In the genomic region with DNA sequence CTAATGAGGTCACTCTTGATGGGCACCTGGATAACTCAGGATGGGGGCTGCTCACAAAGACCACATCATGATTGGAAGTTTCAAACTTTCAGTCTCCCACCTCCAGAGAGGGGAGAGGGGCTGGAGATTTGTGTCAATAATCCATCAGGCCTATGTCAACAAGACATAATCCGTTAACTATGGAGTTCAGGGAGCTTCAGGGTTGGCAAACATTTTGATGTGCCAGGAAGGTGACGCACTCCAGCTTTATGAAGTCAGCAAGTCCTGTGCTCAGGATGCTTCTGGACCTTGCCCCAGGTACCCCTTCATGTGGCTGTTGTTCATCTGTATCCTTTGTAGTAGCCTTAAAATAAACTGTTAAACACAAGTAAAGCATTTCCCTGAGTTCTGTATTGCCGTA, we compare ENCODE assay signal across 1 cellular context.
TF ChIP-seq lines count a peak whose summit lies in the region.

No MANE protein-coding gene starts in this region.

TF ChIP-seq in HepG2, 621 proteins besides CTCF, POLR2A, EP300 and RAD21 (continued from another document and continues in another):
- TF ChIP-seq, protein P1, sequence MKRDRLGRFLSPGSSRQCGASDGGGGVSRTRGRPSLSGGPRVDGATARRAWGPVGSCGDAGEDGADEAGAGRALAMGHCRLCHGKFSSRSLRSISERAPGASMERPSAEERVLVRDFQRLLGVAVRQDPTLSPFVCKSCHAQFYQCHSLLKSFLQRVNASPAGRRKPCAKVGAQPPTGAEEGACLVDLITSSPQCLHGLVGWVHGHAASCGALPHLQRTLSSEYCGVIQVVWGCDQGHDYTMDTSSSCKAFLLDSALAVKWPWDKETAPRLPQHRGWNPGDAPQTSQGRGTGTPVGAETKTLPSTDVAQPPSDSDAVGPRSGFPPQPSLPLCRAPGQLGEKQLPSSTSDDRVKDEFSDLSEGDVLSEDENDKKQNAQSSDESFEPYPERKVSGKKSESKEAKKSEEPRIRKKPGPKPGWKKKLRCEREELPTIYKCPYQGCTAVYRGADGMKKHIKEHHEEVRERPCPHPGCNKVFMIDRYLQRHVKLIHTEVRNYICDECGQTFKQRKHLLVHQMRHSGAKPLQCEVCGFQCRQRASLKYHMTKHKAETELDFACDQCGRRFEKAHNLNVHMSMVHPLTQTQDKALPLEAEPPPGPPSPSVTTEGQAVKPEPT (CRISPR knock-in tag; IDR thresholded peaks at IDR 0.05; ENCODE audit: low read depth), result no peak
- TF ChIP-seq MEF2D (CRISPR knock-in tag; IDR thresholded peaks at IDR 0.05) (no peak), SIN3B (IDR thresholded peaks at IDR 0.05; ENCODE audit: low read length) (no peak), STAT5B (CRISPR knock-in tag; IDR thresholded peaks at IDR 0.05) (no peak), FOXA1 (IDR thresholded peaks at IDR 0.05) (peak; percentile 60; the same call in 1 of the 2 replicates), FOXA1 (CRISPR knock-in tag; IDR thresholded peaks at IDR 0.05) (peak; percentile 89), ZSCAN29 (CRISPR knock-in tag; conservative IDR thresholded peaks at IDR 0.05) (no peak), ZNF720 (CRISPR knock-in tag; IDR thresholded peaks at IDR 0.05) (no peak), FOXP1 (IDR thresholded peaks at IDR 0.05) (no peak), FOXP1 (CRISPR knock-in tag; IDR thresholded peaks at IDR 0.05) (peak; percentile 17; the same call in 1 of the 2 replicates), ZNF326 (CRISPR knock-in tag; IDR thresholded peaks at IDR 0.05; ENCODE audit: borderline replicate concordance) (no peak), ISL2 (CRISPR knock-in tag; IDR thresholded peaks at IDR 0.05) (peak; percentile 58), ESRRA (CRISPR knock-in tag; IDR thresholded peaks at IDR 0.05; ENCODE audit: low read depth) (no peak), HMG20B (CRISPR knock-in tag; conservative IDR thresholded peaks at IDR 0.05) (0 out of 2 replicates have a peak, but pooled peaks have one; percentile 41), CREM (IDR thresholded peaks at IDR 0.05) (peak; percentile 37; the same call in 1 of the 2 replicates), CREM (CRISPR knock-in tag; IDR thresholded peaks at IDR 0.05) (no peak), ZNF709 (CRISPR knock-in tag; IDR thresholded peaks at IDR 0.05) (peak; percentile 36; the same call in 1 of the 2 replicates), SALL1 (CRISPR knock-in tag; IDR thresholded peaks at IDR 0.05) (0 out of 2 replicates have a peak, but pooled peaks have one; percentile 33), TOPORS (CRISPR knock-in tag; IDR thresholded peaks at IDR 0.05) (no peak), RARA (CRISPR knock-in tag; IDR thresholded peaks at IDR 0.05) (peak; percentile 21; the same call in 1 of the 2 replicates), XRCC5 (optimal IDR thresholded peaks at IDR 0.05; ENCODE audit: low read length) (peak; percentile 26), FIP1L1 (IDR thresholded peaks at IDR 0.05; ENCODE audit: borderline replicate concordance, insufficient read depth, low read depth, low read length) (no peak), HHEX (CRISPR knock-in tag; IDR thresholded peaks at IDR 0.05) (no peak), DMAP1 (CRISPR knock-in tag; IDR thresholded peaks at IDR 0.05) (no peak), FOXA3 (CRISPR knock-in tag; IDR thresholded peaks at IDR 0.05) (peak; percentile 80), NFE2L2 (IDR thresholded peaks at IDR 0.05; ENCODE audit: low read length) (no peak), ZNF446 (CRISPR knock-in tag; IDR thresholded peaks at IDR 0.05) (no peak), GPN1 (CRISPR knock-in tag; IDR thresholded peaks at IDR 0.05; ENCODE audit: borderline replicate concordance) (no peak), ZNF33A (CRISPR knock-in tag; IDR thresholded peaks at IDR 0.05; ENCODE audit: borderline replicate concordance) (no peak), RORA (CRISPR knock-in tag; IDR thresholded peaks at IDR 0.05) (no peak), ZFX (CRISPR knock-in tag; IDR thresholded peaks at IDR 0.05; ENCODE audit: low read depth) (0 out of 2 replicates have a peak, but pooled peaks have one; percentile 24), ZNF296 (CRISPR knock-in tag; conservative IDR thresholded peaks at IDR 0.05) (no peak), TCF7 (IDR thresholded peaks at IDR 0.05; ENCODE audit: low read depth) (peak; percentile 46; the same call in 1 of the 2 replicates), PITX1 (CRISPR knock-in tag; IDR thresholded peaks at IDR 0.05) (peak; percentile 88), ZNF552 (CRISPR knock-in tag; IDR thresholded peaks at IDR 0.05; ENCODE audit: borderline replicate concordance) (no peak), PAWR (CRISPR knock-in tag; IDR thresholded peaks at IDR 0.05; ENCODE audit: borderline replicate concordance) (no peak), ZFP36 (IDR thresholded peaks at IDR 0.05; ENCODE audit: borderline replicate concordance, low read depth, low read length, partially characterized antibody) (no peak), ZNF20 (CRISPR knock-in tag; IDR thresholded peaks at IDR 0.05) (no peak), NCOA2 (CRISPR knock-in tag; IDR thresholded peaks at IDR 0.05) (peak; percentile 55; the same call in 1 of the 2 replicates), SAP130 (CRISPR knock-in tag; IDR thresholded peaks at IDR 0.05; ENCODE audit: low read depth) (peak; percentile 50), SP4 (CRISPR knock-in tag; IDR thresholded peaks at IDR 0.05) (no peak), ZBTB7B (CRISPR knock-in tag; IDR thresholded peaks at IDR 0.05) (peak; percentile 44; the same call in 1 of the 2 replicates), SOX13 (IDR thresholded peaks at IDR 0.05) (no peak), SOX13 (CRISPR knock-in tag; conservative IDR thresholded peaks at IDR 0.05 in 1 of 2, IDR thresholded peaks at IDR 0.05 in 1 of 2) (peak in 1 of 2 experiments; percentile 70; a peak in 2 of 4 replicates)
- TF ChIP-seq, protein P2, sequence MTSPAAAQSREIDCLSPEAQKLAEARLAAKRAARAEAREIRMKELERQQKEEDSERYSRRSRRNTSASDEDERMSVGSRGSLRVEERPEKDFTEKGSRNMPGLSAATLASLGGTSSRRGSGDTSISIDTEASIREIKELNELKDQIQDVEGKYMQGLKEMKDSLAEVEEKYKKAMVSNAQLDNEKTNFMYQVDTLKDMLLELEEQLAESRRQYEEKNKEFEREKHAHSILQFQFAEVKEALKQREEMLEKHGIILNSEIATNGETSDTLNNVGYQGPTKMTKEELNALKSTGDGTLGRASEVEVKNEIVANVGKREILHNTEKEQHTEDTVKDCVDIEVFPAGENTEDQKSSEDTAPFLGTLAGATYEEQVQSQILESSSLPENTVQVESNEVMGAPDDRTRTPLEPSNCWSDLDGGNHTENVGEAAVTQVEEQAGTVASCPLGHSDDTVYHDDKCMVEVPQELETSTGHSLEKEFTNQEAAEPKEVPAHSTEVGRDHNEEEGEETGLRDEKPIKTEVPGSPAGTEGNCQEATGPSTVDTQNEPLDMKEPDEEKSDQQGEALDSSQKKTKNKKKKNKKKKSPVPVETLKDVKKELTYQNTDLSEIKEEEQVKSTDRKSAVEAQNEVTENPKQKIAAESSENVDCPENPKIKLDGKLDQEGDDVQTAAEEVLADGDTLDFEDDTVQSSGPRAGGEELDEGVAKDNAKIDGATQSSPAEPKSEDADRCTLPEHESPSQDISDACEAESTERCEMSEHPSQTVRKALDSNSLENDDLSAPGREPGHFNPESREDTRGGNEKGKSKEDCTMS (CRISPR knock-in tag; conservative IDR thresholded peaks at IDR 0.05), result no peak
- TF ChIP-seq, protein P3, sequence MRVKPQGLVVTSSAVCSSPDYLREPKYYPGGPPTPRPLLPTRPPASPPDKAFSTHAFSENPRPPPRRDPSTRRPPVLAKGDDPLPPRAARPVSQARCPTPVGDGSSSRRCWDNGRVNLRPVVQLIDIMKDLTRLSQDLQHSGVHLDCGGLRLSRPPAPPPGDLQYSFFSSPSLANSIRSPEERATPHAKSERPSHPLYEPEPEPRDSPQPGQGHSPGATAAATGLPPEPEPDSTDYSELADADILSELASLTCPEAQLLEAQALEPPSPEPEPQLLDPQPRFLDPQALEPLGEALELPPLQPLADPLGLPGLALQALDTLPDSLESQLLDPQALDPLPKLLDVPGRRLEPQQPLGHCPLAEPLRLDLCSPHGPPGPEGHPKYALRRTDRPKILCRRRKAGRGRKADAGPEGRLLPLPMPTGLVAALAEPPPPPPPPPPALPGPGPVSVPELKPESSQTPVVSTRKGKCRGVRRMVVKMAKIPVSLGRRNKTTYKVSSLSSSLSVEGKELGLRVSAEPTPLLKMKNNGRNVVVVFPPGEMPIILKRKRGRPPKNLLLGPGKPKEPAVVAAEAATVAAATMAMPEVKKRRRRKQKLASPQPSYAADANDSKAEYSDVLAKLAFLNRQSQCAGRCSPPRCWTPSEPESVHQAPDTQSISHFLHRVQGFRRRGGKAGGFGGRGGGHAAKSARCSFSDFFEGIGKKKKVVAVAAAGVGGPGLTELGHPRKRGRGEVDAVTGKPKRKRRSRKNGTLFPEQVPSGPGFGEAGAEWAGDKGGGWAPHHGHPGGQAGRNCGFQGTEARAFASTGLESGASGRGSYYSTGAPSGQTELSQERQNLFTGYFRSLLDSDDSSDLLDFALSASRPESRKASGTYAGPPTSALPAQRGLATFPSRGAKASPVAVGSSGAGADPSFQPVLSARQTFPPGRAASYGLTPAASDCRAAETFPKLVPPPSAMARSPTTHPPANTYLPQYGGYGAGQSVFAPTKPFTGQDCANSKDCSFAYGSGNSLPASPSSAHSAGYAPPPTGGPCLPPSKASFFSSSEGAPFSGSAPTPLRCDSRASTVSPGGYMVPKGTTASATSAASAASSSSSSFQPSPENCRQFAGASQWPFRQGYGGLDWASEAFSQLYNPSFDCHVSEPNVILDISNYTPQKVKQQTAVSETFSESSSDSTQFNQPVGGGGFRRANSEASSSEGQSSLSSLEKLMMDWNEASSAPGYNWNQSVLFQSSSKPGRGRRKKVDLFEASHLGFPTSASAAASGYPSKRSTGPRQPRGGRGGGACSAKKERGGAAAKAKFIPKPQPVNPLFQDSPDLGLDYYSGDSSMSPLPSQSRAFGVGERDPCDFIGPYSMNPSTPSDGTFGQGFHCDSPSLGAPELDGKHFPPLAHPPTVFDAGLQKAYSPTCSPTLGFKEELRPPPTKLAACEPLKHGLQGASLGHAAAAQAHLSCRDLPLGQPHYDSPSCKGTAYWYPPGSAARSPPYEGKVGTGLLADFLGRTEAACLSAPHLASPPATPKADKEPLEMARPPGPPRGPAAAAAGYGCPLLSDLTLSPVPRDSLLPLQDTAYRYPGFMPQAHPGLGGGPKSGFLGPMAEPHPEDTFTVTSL (CRISPR knock-in tag; IDR thresholded peaks at IDR 0.05; ENCODE audit: borderline replicate concordance), result no peak
- TF ChIP-seq, protein P4, sequence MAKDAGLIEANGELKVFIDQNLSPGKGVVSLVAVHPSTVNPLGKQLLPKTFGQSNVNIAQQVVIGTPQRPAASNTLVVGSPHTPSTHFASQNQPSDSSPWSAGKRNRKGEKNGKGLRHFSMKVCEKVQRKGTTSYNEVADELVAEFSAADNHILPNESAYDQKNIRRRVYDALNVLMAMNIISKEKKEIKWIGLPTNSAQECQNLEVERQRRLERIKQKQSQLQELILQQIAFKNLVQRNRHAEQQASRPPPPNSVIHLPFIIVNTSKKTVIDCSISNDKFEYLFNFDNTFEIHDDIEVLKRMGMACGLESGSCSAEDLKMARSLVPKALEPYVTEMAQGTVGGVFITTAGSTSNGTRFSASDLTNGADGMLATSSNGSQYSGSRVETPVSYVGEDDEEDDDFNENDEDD (CRISPR knock-in tag; IDR thresholded peaks at IDR 0.05; ENCODE audit: borderline replicate concordance), result no peak
- TF ChIP-seq, protein P5, sequence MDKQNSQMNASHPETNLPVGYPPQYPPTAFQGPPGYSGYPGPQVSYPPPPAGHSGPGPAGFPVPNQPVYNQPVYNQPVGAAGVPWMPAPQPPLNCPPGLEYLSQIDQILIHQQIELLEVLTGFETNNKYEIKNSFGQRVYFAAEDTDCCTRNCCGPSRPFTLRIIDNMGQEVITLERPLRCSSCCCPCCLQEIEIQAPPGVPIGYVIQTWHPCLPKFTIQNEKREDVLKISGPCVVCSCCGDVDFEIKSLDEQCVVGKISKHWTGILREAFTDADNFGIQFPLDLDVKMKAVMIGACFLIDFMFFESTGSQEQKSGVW (CRISPR knock-in tag; IDR thresholded peaks at IDR 0.05; ENCODE audit: borderline replicate concordance), result no peak
- TF ChIP-seq, protein P6, sequence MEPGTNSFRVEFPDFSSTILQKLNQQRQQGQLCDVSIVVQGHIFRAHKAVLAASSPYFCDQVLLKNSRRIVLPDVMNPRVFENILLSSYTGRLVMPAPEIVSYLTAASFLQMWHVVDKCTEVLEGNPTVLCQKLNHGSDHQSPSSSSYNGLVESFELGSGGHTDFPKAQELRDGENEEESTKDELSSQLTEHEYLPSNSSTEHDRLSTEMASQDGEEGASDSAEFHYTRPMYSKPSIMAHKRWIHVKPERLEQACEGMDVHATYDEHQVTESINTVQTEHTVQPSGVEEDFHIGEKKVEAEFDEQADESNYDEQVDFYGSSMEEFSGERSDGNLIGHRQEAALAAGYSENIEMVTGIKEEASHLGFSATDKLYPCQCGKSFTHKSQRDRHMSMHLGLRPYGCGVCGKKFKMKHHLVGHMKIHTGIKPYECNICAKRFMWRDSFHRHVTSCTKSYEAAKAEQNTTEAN (CRISPR knock-in tag; conservative IDR thresholded peaks at IDR 0.05), result no peak
- TF ChIP-seq, protein P7, sequence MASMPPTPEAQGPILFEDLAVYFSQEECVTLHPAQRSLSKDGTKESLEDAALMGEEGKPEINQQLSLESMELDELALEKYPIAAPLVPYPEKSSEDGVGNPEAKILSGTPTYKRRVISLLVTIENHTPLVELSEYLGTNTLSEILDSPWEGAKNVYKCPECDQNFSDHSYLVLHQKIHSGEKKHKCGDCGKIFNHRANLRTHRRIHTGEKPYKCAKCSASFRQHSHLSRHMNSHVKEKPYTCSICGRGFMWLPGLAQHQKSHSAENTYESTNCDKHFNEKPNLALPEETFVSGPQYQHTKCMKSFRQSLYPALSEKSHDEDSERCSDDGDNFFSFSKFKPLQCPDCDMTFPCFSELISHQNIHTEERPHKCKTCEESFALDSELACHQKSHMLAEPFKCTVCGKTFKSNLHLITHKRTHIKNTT (CRISPR knock-in tag; IDR thresholded peaks at IDR 0.05), result no peak
- TF ChIP-seq, protein P8, sequence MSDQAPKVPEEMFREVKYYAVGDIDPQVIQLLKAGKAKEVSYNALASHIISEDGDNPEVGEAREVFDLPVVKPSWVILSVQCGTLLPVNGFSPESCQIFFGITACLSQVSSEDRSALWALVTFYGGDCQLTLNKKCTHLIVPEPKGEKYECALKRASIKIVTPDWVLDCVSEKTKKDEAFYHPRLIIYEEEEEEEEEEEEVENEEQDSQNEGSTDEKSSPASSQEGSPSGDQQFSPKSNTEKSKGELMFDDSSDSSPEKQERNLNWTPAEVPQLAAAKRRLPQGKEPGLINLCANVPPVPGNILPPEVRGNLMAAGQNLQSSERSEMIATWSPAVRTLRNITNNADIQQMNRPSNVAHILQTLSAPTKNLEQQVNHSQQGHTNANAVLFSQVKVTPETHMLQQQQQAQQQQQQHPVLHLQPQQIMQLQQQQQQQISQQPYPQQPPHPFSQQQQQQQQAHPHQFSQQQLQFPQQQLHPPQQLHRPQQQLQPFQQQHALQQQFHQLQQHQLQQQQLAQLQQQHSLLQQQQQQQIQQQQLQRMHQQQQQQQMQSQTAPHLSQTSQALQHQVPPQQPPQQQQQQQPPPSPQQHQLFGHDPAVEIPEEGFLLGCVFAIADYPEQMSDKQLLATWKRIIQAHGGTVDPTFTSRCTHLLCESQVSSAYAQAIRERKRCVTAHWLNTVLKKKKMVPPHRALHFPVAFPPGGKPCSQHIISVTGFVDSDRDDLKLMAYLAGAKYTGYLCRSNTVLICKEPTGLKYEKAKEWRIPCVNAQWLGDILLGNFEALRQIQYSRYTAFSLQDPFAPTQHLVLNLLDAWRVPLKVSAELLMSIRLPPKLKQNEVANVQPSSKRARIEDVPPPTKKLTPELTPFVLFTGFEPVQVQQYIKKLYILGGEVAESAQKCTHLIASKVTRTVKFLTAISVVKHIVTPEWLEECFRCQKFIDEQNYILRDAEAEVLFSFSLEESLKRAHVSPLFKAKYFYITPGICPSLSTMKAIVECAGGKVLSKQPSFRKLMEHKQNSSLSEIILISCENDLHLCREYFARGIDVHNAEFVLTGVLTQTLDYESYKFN (CRISPR knock-in tag; conservative IDR thresholded peaks at IDR 0.05), result peak; percentile 56
